Comparison of ENCODE assay signal across 1 cellular context in the genomic region with DNA sequence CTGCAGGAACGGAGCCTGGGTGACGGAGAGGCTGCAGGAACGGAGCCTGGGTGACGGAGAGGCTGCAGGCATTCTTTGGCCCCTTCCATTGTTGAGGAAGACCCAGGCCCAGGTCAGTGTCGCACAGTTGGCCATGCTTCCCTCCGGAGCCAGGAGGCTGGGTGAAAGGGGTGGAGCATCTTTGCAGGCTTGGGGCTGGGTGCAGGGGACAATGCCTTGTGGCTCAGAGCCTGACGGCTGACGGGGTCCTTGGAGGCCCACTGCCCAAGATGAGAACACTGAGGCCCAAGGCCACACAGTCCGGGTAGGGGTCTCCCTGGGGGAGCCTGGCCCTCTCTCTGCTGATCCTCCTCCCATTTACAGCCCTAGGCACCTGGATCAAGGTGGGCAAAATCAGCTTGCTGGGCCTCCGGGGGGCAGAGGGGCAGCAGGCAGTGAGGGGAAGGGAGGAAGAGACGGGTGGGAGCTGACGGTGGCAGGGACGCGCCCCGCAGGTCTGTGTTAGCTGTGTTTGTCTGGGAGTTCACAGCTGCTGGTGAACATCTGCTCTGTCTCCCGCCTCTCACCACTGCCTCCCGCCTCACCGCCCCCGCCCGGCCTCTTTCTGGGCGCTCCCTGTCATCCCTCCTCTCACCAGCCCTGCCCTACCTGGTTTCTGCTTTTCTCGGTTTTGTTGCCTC.
TF ChIP-seq lines count a peak whose summit lies in the region.

No MANE protein-coding gene starts in this region.

TF ChIP-seq in HepG2, 621 proteins besides CTCF, POLR2A, EP300 and RAD21 (continued from another document):
- TF ChIP-seq, protein P1, sequence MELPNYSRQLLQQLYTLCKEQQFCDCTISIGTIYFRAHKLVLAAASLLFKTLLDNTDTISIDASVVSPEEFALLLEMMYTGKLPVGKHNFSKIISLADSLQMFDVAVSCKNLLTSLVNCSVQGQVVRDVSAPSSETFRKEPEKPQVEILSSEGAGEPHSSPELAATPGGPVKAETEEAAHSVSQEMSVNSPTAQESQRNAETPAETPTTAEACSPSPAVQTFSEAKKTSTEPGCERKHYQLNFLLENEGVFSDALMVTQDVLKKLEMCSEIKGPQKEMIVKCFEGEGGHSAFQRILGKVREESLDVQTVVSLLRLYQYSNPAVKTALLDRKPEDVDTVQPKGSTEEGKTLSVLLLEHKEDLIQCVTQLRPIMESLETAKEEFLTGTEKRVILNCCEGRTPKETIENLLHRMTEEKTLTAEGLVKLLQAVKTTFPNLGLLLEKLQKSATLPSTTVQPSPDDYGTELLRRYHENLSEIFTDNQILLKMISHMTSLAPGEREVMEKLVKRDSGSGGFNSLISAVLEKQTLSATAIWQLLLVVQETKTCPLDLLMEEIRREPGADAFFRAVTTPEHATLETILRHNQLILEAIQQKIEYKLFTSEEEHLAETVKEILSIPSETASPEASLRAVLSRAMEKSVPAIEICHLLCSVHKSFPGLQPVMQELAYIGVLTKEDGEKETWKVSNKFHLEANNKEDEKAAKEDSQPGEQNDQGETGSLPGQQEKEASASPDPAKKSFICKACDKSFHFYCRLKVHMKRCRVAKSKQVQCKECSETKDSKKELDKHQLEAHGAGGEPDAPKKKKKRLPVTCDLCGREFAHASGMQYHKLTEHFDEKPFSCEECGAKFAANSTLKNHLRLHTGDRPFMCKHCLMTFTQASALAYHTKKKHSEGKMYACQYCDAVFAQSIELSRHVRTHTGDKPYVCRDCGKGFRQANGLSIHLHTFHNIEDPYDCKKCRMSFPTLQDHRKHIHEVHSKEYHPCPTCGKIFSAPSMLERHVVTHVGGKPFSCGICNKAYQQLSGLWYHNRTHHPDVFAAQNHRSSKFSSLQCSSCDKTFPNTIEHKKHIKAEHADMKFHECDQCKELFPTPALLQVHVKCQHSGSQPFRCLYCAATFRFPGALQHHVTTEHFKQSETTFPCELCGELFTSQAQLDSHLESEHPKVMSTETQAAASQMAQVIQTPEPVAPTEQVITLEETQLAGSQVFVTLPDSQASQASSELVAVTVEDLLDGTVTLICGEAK (IDR thresholded peaks at IDR 0.05): no peak
- TF ChIP-seq, protein P1 (CRISPR knock-in tag; IDR thresholded peaks at IDR 0.05): no peak
- TF ChIP-seq GPN1 (CRISPR knock-in tag; IDR thresholded peaks at IDR 0.05; ENCODE audit: borderline replicate concordance) (no peak), ETV6 (CRISPR knock-in tag; conservative IDR thresholded peaks at IDR 0.05) (no peak)
